In the genomic region with DNA sequence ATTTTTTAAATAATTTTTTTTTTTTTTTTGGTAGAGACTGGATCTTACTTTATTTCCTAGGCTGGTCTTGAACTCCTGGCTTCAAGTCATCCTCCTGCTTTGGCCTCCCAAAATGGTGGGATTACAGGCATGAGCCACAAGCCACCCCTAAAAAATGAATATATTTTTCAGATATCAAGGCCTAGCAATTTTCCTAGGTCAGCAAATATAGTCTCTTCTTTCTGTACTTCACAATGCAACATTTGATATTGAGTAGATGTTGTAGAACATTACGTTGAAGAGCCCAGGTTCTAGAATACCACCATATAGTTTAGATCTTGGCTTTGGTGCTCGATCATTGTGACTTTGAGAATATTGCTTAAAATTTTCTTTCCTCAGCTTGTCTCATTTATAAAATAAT, we compare ENCODE assay signal across 8 cellular contexts.
"Had no signal": no experiment of that assay in that cellular context is flagged by ENCODE, and none has a peak within 500 bp of the region (broad histone marks: within the 10 kb centered on the region; RNA-seq: fewer than 3 reads in every experiment).

No MANE protein-coding gene starts in this region.

- DNase-seq: GDM1, GF-D8 had no signal

- H3K4me3 ChIP-seq: GM12878 had no signal

- FAIRE-seq: G401.6, GM12878, GM12891, GM12892, GM18507, GM19239 had no signal

- ATAC-seq: GM12878 had no signal
